Comparison of ENCODE assay signal across 26 cellular contexts in the genomic region with DNA sequence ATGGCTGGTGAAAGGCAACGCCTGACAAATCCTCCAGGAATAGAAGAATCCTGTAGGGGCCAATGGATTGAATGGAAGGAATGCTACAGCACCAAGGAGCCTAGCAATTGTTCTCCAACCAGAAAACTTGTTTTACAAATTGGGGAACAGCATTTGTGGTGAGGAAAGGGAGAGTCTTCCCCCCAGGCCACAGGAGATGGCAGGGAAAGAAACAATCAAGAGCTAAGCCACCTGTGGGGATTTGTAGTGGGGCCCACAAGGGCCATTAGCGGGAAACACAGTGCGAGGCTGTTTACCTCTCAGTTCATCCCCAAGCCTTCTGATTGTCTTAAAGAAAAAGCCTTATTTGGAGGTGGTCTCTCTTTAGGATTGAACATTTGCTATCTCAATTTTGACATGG. TPM values are rescaled to one million over a fixed set of nuclear protein-coding genes. Genes with fewer than 3 reads are reported as not detected.
"Had no signal": no experiment of that assay in that cellular context is flagged by ENCODE, and none has a peak within 500 bp of the region (broad histone marks: within the 10 kb centered on the region; RNA-seq: fewer than 3 reads in every experiment).

No MANE protein-coding gene starts in this region.

- H3K4me1 ChIP-seq: breast epithelium, esophagus squamous epithelium, gastrocnemius medialis, right lobe of liver, tibial artery had no signal

- H3K27me3 ChIP-seq: breast epithelium, right lobe of liver had no signal

- ATAC-seq: activated CD4-positive, CD25-positive, alpha-beta regulatory T cell treated with anti-CD3 and anti-CD28 coated beads, Interleukin-2, amount 50 U/mL, for 24 hours; activated T-cell treated with anti-CD3 and anti-CD28 coated beads, Interleukin-2, amount 50 U/mL, for 72 hours; effector memory CD8-positive, alpha-beta T cell; gastrocnemius medialis; left cardiac atrium; right lobe of liver; stimulated activated naive CD8-positive, alpha-beta T cell treated with anti-CD3 and anti-CD28 coated beads, Interleukin-15, amount 100 ng/mL, for 72 hours had no signal

- DNase-seq: activated CD4-positive, alpha-beta memory T cell treated with anti-CD3 and anti-CD28 coated beads, Interleukin-2, amount 10 ng/mL, durations not matched to agents 7 days and 5 days; activated CD4-positive, alpha-beta T cell treated with anti-CD3 and anti-CD28 coated beads, Interleukin-2, amount 10 ng/mL, durations not matched to agents 24 days and 14 days; activated effector memory CD4-positive, alpha-beta T cell treated with Interleukin-2 at 50 U/mL for 16 hours; activated naive CD4-positive, alpha-beta T cell treated with anti-CD3 and anti-CD28 coated beads for 36 hours; activated naive CD8-positive, alpha-beta T cell treated with anti-CD3 and anti-CD28 coated beads, Interleukin-2, amount 10 ng/mL, durations not matched to agents 7 days and 5 days; activated T-cell treated with anti-CD3 and anti-CD28 coated beads, Interleukin-2, amount 50 U/mL, for 72 hours; amniotic stem cell; dorsolateral prefrontal cortex; effector memory CD8-positive, alpha-beta T cell; esophagus squamous epithelium; gastrocnemius medialis; hypothalamus; islet precursor cell; left cardiac atrium; naive B cell; occipital lobe; posterior cingulate gyrus; right lobe of liver; stimulated activated CD4-positive, alpha-beta T cell treated with anti-CD3 and anti-CD28 coated beads, Interleukin-1b, Interleukin-23, amount 100 ng/mL, for 48 hours; stimulated activated naive CD8-positive, alpha-beta T cell treated with anti-CD3 and anti-CD28 coated beads, Interleukin-15, amount 100 ng/mL, for 72 hours; tibial artery had no signal

- H3K36me3 ChIP-seq: breast epithelium, esophagus squamous epithelium, gastrocnemius medialis, right lobe of liver, tibial artery had no signal

- H3K9me3 ChIP-seq: breast epithelium, esophagus squamous epithelium, gastrocnemius medialis, right lobe of liver, tibial artery had no signal

- H3K27ac ChIP-seq: breast epithelium, dorsolateral prefrontal cortex, esophagus squamous epithelium, gastrocnemius medialis, right lobe of liver, skin epidermis, tibial artery had no signal

- H3K4me3 ChIP-seq: breast epithelium, dorsolateral prefrontal cortex, esophagus squamous epithelium, gastrocnemius medialis, right lobe of liver, skin epidermis, tibial artery had no signal

- FAIRE-seq: colon, urothelium cell line had no signal

RNA-seq across cellular contexts. Expression of gene KCNMA1, which starts 48.5 kb away (rescaled TPM):
- total RNA-seq: activated CD4-positive, alpha-beta T cell treated with anti-CD3 and anti-CD28 coated beads, Interleukin-2, amount 10 ng/mL, durations not matched to agents 24 days and 14 days; activated naive CD4-positive, alpha-beta T cell treated with anti-CD3 and anti-CD28 coated beads for 36 hours had no signal
